Comparison of ENCODE assay signal across 12 cellular contexts in genomic region chr1:40636777-40637176, GRCh38. TPM values are rescaled to one million over a fixed set of nuclear protein-coding genes. Genes with fewer than 3 reads are reported as not detected.
DNase-seq lines count a peak whose midpoint lies in the region; ATAC-seq and TF ChIP-seq lines count a peak whose summit lies in the region.
"Had no signal": no experiment of that assay in that cellular context is flagged by ENCODE, and none has a peak within 500 bp of the region (broad histone marks: within the 10 kb centered on the region; RNA-seq: fewer than 3 reads in every experiment).

No MANE protein-coding gene starts in this region.

- H3K4me2 ChIP-seq in neuronal stem cell (ENCODE audit: insufficient read depth, low read length, poor library complexity, severe bottlenecking), result no peak overlapping the region

- H3K4me3 ChIP-seq in RWPE2 (ENCODE audit: severe bottlenecking) (no peak overlapping the region), neuronal stem cell (ENCODE audit: low read length in 2 of 2) (no peak overlapping the region), WERI-Rb-1 (ENCODE audit: low read depth, low read length) (no peak overlapping the region)

- no peak overlapping the region for H2BK120ac ChIP-seq in neuronal stem cell (ENCODE audit: low read depth, low read length)

- H2BK5ac ChIP-seq in neuronal stem cell (ENCODE audit: low read length), result no peak overlapping the region

- H3K14ac ChIP-seq in neuronal stem cell (ENCODE audit: low read length), result no peak overlapping the region

- H3K4ac ChIP-seq in neuronal stem cell (ENCODE audit: low read length), result no peak overlapping the region

- H3K9ac ChIP-seq in neuronal stem cell (ENCODE audit: low read depth, low read length, poor library complexity), result no peak overlapping the region

- no peak for ATAC-seq in RWPE2 (ENCODE audit: low read depth)
- ATAC-seq in sciatic nerve, result no peak

- H3K27me3 ChIP-seq in RWPE2 (ENCODE audit: insufficient read depth, poor library complexity, severe bottlenecking) (no peaks in the 10 kb centered on the region), neuronal stem cell (ENCODE audit: control insufficient read depth in 3 of 3, insufficient read depth in 3 of 3, low read depth in 1 of 3, low read length in 3 of 3) (no peaks in the 10 kb centered on the region), WERI-Rb-1 (ENCODE audit: insufficient read depth, low read depth, severe bottlenecking) (no peaks in the 10 kb centered on the region)

- peaks cover 17% of the 10 kb centered on the region for H3K36me3 Mint-ChIP-seq in dendritic cell treated with granulocyte-macrophage colony-stimulating factor and Interleukin-4, amounts not matched to agents 40 ng/mL and 50 ng/mL, for 4 days (ENCODE audit: low read depth)

- no peak for TF ChIP-seq CTCF in RWPE2 (IDR thresholded peaks at IDR 0.05; ENCODE audit: poor library complexity, severe bottlenecking)
- no peak for TF ChIP-seq CTCF in WERI-Rb-1 (IDR thresholded peaks at IDR 0.05; ENCODE audit: low read depth, low read length)

- H3K27ac ChIP-seq in RWPE2 (ENCODE audit: poor library complexity, severe bottlenecking), result no peak overlapping the region
- no peak overlapping the region for H3K27ac ChIP-seq in neuronal stem cell (replicated peaks; ENCODE audit: low read length)
- no peak overlapping the region for H3K27ac ChIP-seq in WERI-Rb-1

- H3K27ac Mint-ChIP-seq in dendritic cell treated with granulocyte-macrophage colony-stimulating factor and Interleukin-4, amounts not matched to agents 40 ng/mL and 50 ng/mL, for 4 days, result peak overlapping the region; percentile 47

- H3K27me3 Mint-ChIP-seq in dendritic cell treated with granulocyte-macrophage colony-stimulating factor and Interleukin-4, amounts not matched to agents 40 ng/mL and 50 ng/mL, for 4 days, result peaks cover 5% of the 10 kb centered on the region

- no peak overlapping the region for H4K8ac ChIP-seq in neuronal stem cell (ENCODE audit: low read depth, low read length)

- intact Hi-C loops in dendritic cell treated with granulocyte-macrophage colony-stimulating factor and Interleukin-4, amounts not matched to agents 40 ng/mL and 50 ng/mL, for 4 days (cut with micrococcal nuclease), result no loop called here
- intact Hi-C loops in sciatic nerve (cut with DNase I), result no loop called here

- H3K4me1 ChIP-seq in RWPE2 (ENCODE audit: insufficient read depth, poor library complexity, severe bottlenecking), result peaks cover 8% of the 10 kb centered on the region
- H3K4me1 ChIP-seq in neuronal stem cell (ENCODE audit: control insufficient read depth in 2 of 2, insufficient read depth in 1 of 2, low read depth in 1 of 2, low read length in 2 of 2), result peaks cover 4 to 7% of the 10 kb centered on the region in 2 donors

- no peaks in the 10 kb centered on the region for H3K9me3 Mint-ChIP-seq in dendritic cell treated with granulocyte-macrophage colony-stimulating factor and Interleukin-4, amounts not matched to agents 40 ng/mL and 50 ng/mL, for 4 days

- no peak overlapping the region for H2AFZ ChIP-seq in neuronal stem cell (ENCODE audit: low read length)

- H3K23ac ChIP-seq in neuronal stem cell (ENCODE audit: low read depth, low read length, poor library complexity), result no peak overlapping the region

- no CpG with 5 or more reads among the region's 6 CpGs for WGBS in neuronal stem cell (ENCODE audit: extremely low coverage in 2 of 2, insufficient read length in 2 of 2, insufficient replicate concordance in 1 of 2), 2 donors

- H3K18ac ChIP-seq in neuronal stem cell (ENCODE audit: low read length), result no peak overlapping the region

- no peaks in the 10 kb centered on the region for H3K9me3 ChIP-seq in RWPE2 (ENCODE audit: severe bottlenecking)
- H3K9me3 ChIP-seq in neuronal stem cell (replicated peaks in 1 of 2; ENCODE audit: control insufficient read depth in 2 of 2, insufficient read depth in 1 of 2, low read depth in 1 of 2, low read length in 2 of 2), result peaks cover 0 to 2% of the 10 kb centered on the region in 2 donors
- no peaks in the 10 kb centered on the region for H3K9me3 ChIP-seq in WERI-Rb-1 (ENCODE audit: severe bottlenecking)

- H2BK12ac ChIP-seq in neuronal stem cell (ENCODE audit: low read length), result no peak overlapping the region

- H3K4me1 Mint-ChIP-seq in dendritic cell treated with granulocyte-macrophage colony-stimulating factor and Interleukin-4, amounts not matched to agents 40 ng/mL and 50 ng/mL, for 4 days (ENCODE audit: low read depth), result peaks cover 28% of the 10 kb centered on the region

- no peaks in the 10 kb centered on the region for H3K79me1 ChIP-seq in neuronal stem cell (ENCODE audit: low read depth, low read length)

- H3K4me3 Mint-ChIP-seq in dendritic cell treated with granulocyte-macrophage colony-stimulating factor and Interleukin-4, amounts not matched to agents 40 ng/mL and 50 ng/mL, for 4 days, result no peak overlapping the region

- no peaks in the 10 kb centered on the region for H3K36me3 ChIP-seq in RWPE2 (ENCODE audit: low read depth)
- peaks cover 0 to 7% of the 10 kb centered on the region in 2 donors for H3K36me3 ChIP-seq in neuronal stem cell (replicated peaks in 1 of 2; ENCODE audit: control insufficient read depth in 2 of 2, insufficient read depth in 2 of 2, low read length in 2 of 2)
- H3K36me3 ChIP-seq in WERI-Rb-1, result no peaks in the 10 kb centered on the region

- no peak overlapping the region for H2AK5ac ChIP-seq in neuronal stem cell (ENCODE audit: low read depth, low read length)

- no peak overlapping the region for H4K91ac ChIP-seq in neuronal stem cell (ENCODE audit: low read depth, low read length, poor library complexity)

- DNase-seq in NCI-H748 (lab: John Stamatoyannopoulos, UW; ENCODE audit: unreplicated experiment), result peak; percentile 63
- DNase-seq in NCI-H748 treated with DMSO at 0.1 percent for 48 hours (lab: John Stamatoyannopoulos, UW), result no peak
- peak; percentile 23 for DNase-seq in RWPE2 (ENCODE audit: low spot score)
- DNase-seq in sciatic nerve (ENCODE audit: low spot score), result peak; percentile 45
- no peak for DNase-seq in neuronal stem cell (ENCODE audit: low spot score)
- no peak for DNase-seq in WERI-Rb-1
- DNase-seq in NOMO-1 treated with dmso at 0.1 percent for 144 hours (lab: John Stamatoyannopoulos, UW; ENCODE audit: unreplicated experiment), result no peak
- DNase-seq: NCI-H1092, NCI-H1694, NCI-H446 treated with DMSO at 0.1 percent for 48 hours, NCI-H82 had no signal

- H2BK15ac ChIP-seq in neuronal stem cell (ENCODE audit: low read length), result no peak overlapping the region

RNA-seq across cellular contexts. Expression of gene RIMS3, which starts 28.7 kb away (rescaled TPM):
- total RNA-seq in sciatic nerve, result 8.7 TPM
- polyA plus RNA-seq in neuronal stem cell (2013, experiment 1 of 2), result 14.6 TPM
- polyA plus RNA-seq in neuronal stem cell (2013, experiment 2 of 2), result 14.4 TPM

RNA-seq across cellular contexts. Expression of gene NFYC, which starts 54.7 kb away (rescaled TPM):
- total RNA-seq in sciatic nerve, result 46.7 TPM
- 58.9 TPM for polyA plus RNA-seq in neuronal stem cell (2013, experiment 1 of 2)
- 58.8 TPM for polyA plus RNA-seq in neuronal stem cell (2013, experiment 2 of 2)

Comparison
In these comparisons a context has a peak if more than half of its experiments do, and no peak if none do; other contexts are left out.
1. DNase-seq: peak in NCI-H748 (single experiment), RWPE2 (single experiment) and sciatic nerve (single experiment); none in NCI-H748 treated with DMSO at 0.1 percent for 48 hours (single experiment), neuronal stem cell (single experiment), WERI-Rb-1 (single experiment) and NOMO-1 treated with dmso at 0.1 percent for 144 hours (single experiment).